Comparison of ENCODE assay signal across 23 cellular contexts in genomic region chr2:236621786-236622185, GRCh38.
"Had no signal": no experiment of that assay in that cellular context is flagged by ENCODE, and none has a peak within 500 bp of the region (broad histone marks: within the 10 kb centered on the region; RNA-seq: fewer than 3 reads in every experiment).

No MANE protein-coding gene starts in this region.

- H3K27ac ChIP-seq: colonic mucosa, esophagus squamous epithelium, heart right ventricle, lower lobe of right lung, psoas muscle, sigmoid colon, suprapubic skin, transverse colon had no signal

- H3K9me3 ChIP-seq: colonic mucosa, esophagus squamous epithelium, heart right ventricle, lower lobe of right lung, mucosa of descending colon, psoas muscle, sigmoid colon, suprapubic skin, transverse colon had no signal

- H3K4me1 ChIP-seq: colonic mucosa, esophagus squamous epithelium, heart right ventricle, lower lobe of right lung, psoas muscle, sigmoid colon, suprapubic skin, transverse colon had no signal

- DNase-seq: colonic mucosa; effector memory CD4-positive, alpha-beta T cell; erythroblast; esophagus squamous epithelium; foreskin melanocyte; glutamatergic neuron; heart right ventricle; hippocampal formation; immature natural killer cell; islet precursor cell; left ventricle myocardium superior; lower lobe of right lung; mucosa of descending colon; naive B cell; nucleus accumbens; right cardiac atrium; sigmoid colon; stimulated activated CD4-positive, alpha-beta T cell treated with anti-CD3 and anti-CD28 coated beads, Interleukin-2, amount 100 ng/mL, for 24 hours; stimulated activated CD4-positive, alpha-beta T cell treated with anti-CD3 and anti-CD28 coated beads, Interleukin-4, amount 100 ng/mL, for 24 hours; transverse colon had no signal

- H3K27me3 ChIP-seq: colonic mucosa, heart right ventricle, sigmoid colon, transverse colon had no signal

- H3K36me3 ChIP-seq: colonic mucosa, esophagus squamous epithelium, heart right ventricle, lower lobe of right lung, sigmoid colon, suprapubic skin, transverse colon had no signal

- H3K4me3 ChIP-seq: colonic mucosa, esophagus squamous epithelium, heart right ventricle, lower lobe of right lung, mucosa of descending colon, psoas muscle, sigmoid colon, suprapubic skin, transverse colon had no signal

- FAIRE-seq: endometrium had no signal
